ENCODE assay signal across 12 cellular contexts in genomic region chr16:25060920-25061319, GRCh38. TPM values are rescaled to one million over a fixed set of nuclear protein-coding genes. Genes with fewer than 3 reads are reported as not detected.
DNase-seq lines count a peak whose midpoint lies in the region; ATAC-seq, FAIRE-seq and TF ChIP-seq lines count a peak whose summit lies in the region.
"Had no signal": no experiment of that assay in that cellular context is flagged by ENCODE, and none has a peak within 500 bp of the region (broad histone marks: within the 10 kb centered on the region; RNA-seq: fewer than 3 reads in every experiment).

No MANE protein-coding gene starts in this region.

- no peak for TF ChIP-seq POLR2A in GM12891 (IDR thresholded peaks at IDR 0.05; ENCODE audit: low read depth, low read length)

- peak; percentile 40 for FAIRE-seq in GM12891 (lab: Jason Lieb, UNC)
- FAIRE-seq: RCC 7860 had no signal

- POLR2A ChIA-PET in activated B cell treated with CpG ODN at 0.5 μM for 24 hours (lab: Charles Lee): interaction anchor here (0.6 to 2.0 kb wide), 10 partner anchors 13 to 552 kb away, joined by 3 to 31 read pairs (median 6); partner anchors contain the start of gene LCMT1

- intact Hi-C loops in activated B cell treated with CpG ODN at 0.5 μM for 24 hours (cut with micrococcal nuclease): no loop called here

- H3K27me3 Mint-ChIP-seq in activated B cell treated with CpG ODN at 0.5 μM for 24 hours (no peaks in the 10 kb centered on the region), memory B cell (no peaks in the 10 kb centered on the region)

- no peak for TF ChIP-seq CTCF in activated B cell treated with CpG ODN at 0.5 μM for 24 hours (IDR thresholded peaks at IDR 0.05)

- no peaks in the 10 kb centered on the region for H3K9me3 Mint-ChIP-seq in activated B cell treated with CpG ODN at 0.5 μM for 24 hours
- H3K9me3 Mint-ChIP-seq in memory B cell: no peaks in the 10 kb centered on the region

- CTCF ChIA-PET in activated B cell treated with CpG ODN at 0.5 μM for 24 hours (lab: Charles Lee): interaction anchor here (0.6 to 2.3 kb wide), 6 partner anchors 9 to 164 kb away, joined by 3 to 6 read pairs (median 3); no protein-coding TSS in a partner anchor

- peaks cover 49% of the 10 kb centered on the region for H3K4me1 Mint-ChIP-seq in activated B cell treated with CpG ODN at 0.5 μM for 24 hours
- H3K4me1 Mint-ChIP-seq in memory B cell: peaks cover 34% of the 10 kb centered on the region

- H3K36me3 Mint-ChIP-seq in activated B cell treated with CpG ODN at 0.5 μM for 24 hours (ENCODE audit: low read depth) (no peaks in the 10 kb centered on the region), memory B cell (no peaks in the 10 kb centered on the region)

- H3K27ac Mint-ChIP-seq in activated B cell treated with CpG ODN at 0.5 μM for 24 hours (peak overlapping the region; percentile 92), memory B cell (peak overlapping the region; percentile 95)

- H3K4me3 Mint-ChIP-seq in activated B cell treated with CpG ODN at 0.5 μM for 24 hours: peak overlapping the region; percentile 41
- H3K4me3 Mint-ChIP-seq in memory B cell: peak overlapping the region; percentile 28

- ATAC-seq in activated B cell treated with CpG ODN at 0.5 μM for 24 hours (ENCODE audit: low read depth) (peak; percentile 95), memory B cell (ENCODE audit: low read depth) (peak; percentile 96), GM21619 (IDR thresholded peaks at IDR 0.05; ENCODE audit: unreplicated experiment) (no peak)

- DNase-seq in GM12891 (ENCODE audit: insufficient read length, low spot score): no peak
- DNase-seq in KG1 (lab: John Stamatoyannopoulos, UW): peak; percentile 18
- DNase-seq in activated B cell treated with CpG ODN at 0.5 μM for 24 hours: no peak
- peak in 1 of 2 donors; percentile 52 for DNase-seq in memory B cell (ENCODE audit: low spot score in 2 of 2)
- DNase-seq in NCI-H2171 treated with DMSO at 0.1 percent for 48 hours (lab: John Stamatoyannopoulos, UW): no peak
- no peak for DNase-seq in NCI-H2029 treated with DMSO at 0.1 percent for 48 hours (lab: John Stamatoyannopoulos, UW)
- DNase-seq in HuH-7 (ENCODE audit: low spot score): no peak
- DNase-seq: GM23248, mammary epithelial cell, upper lobe of left lung had no signal

TF ChIP-seq in GM12891, 5 proteins besides CTCF, POLR2A, EP300 and RAD21:
- TF ChIP-seq SPI1 (IDR thresholded peaks at IDR 0.05; ENCODE audit: low read depth, low read length) (peak; percentile 89), POU2F2 (IDR thresholded peaks at IDR 0.05; ENCODE audit: low read depth, low read length) (no peak), TAF1 (IDR thresholded peaks at IDR 0.05; ENCODE audit: low read depth, low read length) (no peak), POLR2AphosphoS5 (IDR thresholded peaks at IDR 0.05; ENCODE audit: low read depth, low read length) (no peak)

RNA-seq across cellular contexts. Expression of gene ARHGAP17, which starts 45.8 kb away (rescaled TPM):
- 87.2 TPM for polyA plus RNA-seq in GM12891 (2012; ENCODE audit: low read depth, missing spikeins)
- 287 and 310 TPM in 2 replicates for total RNA-seq in activated B cell treated with CpG ODN at 0.5 μM for 24 hours

RNA-seq across cellular contexts. Expression of gene LCMT1, which starts 50.6 kb away (rescaled TPM):
- 32.3 TPM for polyA plus RNA-seq in GM12891 (2012; ENCODE audit: low read depth, missing spikeins)
- 32.2 and 33.6 TPM in 2 replicates for total RNA-seq in activated B cell treated with CpG ODN at 0.5 μM for 24 hours
